In the genomic region with DNA sequence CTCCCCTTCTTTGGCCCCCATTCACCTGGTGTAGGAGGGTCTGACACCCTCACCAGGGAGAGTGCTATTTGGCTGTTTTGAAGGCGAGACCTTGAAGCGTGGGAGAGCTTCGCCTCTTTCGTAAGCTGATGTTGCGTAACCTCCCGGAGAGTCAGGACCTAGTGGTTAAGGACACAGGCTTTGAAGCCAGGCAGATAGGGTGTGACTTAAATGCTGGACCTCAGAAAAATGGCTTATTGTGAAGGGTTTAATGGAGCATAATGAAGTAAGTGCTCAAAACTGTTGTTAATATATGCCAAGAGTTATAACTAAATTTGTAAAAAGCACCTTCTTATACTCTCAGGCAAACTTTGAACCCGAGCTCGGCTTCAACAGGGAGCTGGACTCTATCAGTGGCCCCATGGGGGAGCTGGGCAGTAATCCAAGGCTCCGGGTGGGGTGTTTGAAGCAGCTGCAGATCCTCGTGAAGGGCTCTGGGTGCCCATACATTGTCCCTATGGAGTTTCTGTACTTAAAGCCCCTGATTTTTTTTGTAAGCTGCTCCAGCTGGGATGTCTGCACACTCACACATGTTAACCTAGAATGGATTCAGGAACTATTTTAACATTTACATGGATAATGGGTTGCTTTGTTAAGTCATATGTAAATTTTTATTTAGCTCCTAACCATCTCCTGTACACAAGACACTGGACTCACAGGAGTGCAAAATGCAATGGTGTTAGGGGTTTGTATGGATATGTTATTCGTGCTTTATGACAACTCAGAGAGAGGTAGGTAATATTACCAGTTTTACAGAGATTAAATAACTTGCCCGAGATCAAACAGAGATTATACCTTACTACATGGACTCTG, we compare ENCODE assay signal across 8 cellular contexts. TPM values are rescaled to one million over a fixed set of nuclear protein-coding genes. Genes with fewer than 3 reads are reported as not detected.
DNase-seq lines count a peak whose midpoint lies in the region; ATAC-seq, FAIRE-seq and TF ChIP-seq lines count a peak whose summit lies in the region.

No MANE protein-coding gene starts in this region.

- H3K27ac ChIP-seq in coronary artery = peak overlapping the region; percentile 29 to 86
- H3K27ac ChIP-seq in lung (ENCODE audit: low read depth in 1 of 2, low read length in 1 of 2) = peak overlapping the region; percentile 76 to 93
- peak overlapping the region; percentile 70 to 76 for H3K27ac ChIP-seq in uterus

- no peak for TF ChIP-seq POLR2A in H54 (IDR thresholded peaks at IDR 0.05; ENCODE audit: low read depth, low read length)
- no peak for TF ChIP-seq POLR2A in uterus (IDR thresholded peaks at IDR 0.05)

- peak; percentile 82 for ATAC-seq in lung (ENCODE audit: insufficient read depth, low FRiP score)

- no peaks in the 10 kb centered on the region for H3K36me3 ChIP-seq in lung (ENCODE audit: control insufficient read depth in 2 of 2, insufficient read depth in 2 of 2, low read length in 2 of 2)
- no peaks in the 10 kb centered on the region for H3K36me3 ChIP-seq in uterus

- FAIRE-seq in H54 (lab: Jason Lieb, UNC) = peak; percentile 83

- intact Hi-C loops in uterus (cut with DNase I; ENCODE audit: low total_unique reads) = no loop called here

- H3K4me1 ChIP-seq in lung (ENCODE audit: control insufficient read depth in 2 of 2, insufficient read depth in 2 of 2, low read length in 2 of 2) (peaks cover 25 to 83% of the 10 kb centered on the region in 2 donors), uterus (peaks cover 11 to 20% of the 10 kb centered on the region in 2 donors)

- peak; percentile 38 for DNase-seq in H54 (ENCODE audit: insufficient read length, low spot score)
- DNase-seq in NCI-H526 treated with DMSO at 0.1 percent for 48 hours (lab: John Stamatoyannopoulos, UW) = peak; percentile 65
- DNase-seq in coronary artery (ENCODE audit: low spot score) = peak; percentile 89
- peak; percentile 88 for DNase-seq in lung (ENCODE audit: low spot score)
- DNase-seq in uterus = peak; percentile 88 to 94
- no peak for DNase-seq in effector CD8-positive, alpha-beta T cell (lab: John Stamatoyannopoulos, UW)
- DNase-seq in cerebellar cortex (ENCODE audit: low spot score) = no peak
- DNase-seq in NCI-H774 (lab: John Stamatoyannopoulos, UW) = no peak

- 25 to 27% methylated on average over 12 of the region's 12 CpGs for WGBS in lung, 2 donors

- H3K9me3 ChIP-seq in lung (ENCODE audit: control insufficient read depth in 2 of 2, insufficient read depth in 1 of 2, low read length in 1 of 2) (no peaks in the 10 kb centered on the region), uterus (no peaks in the 10 kb centered on the region)

- TF ChIP-seq CTCF in coronary artery (IDR thresholded peaks at IDR 0.05) = no peak
- no peak for TF ChIP-seq CTCF in lung (IDR thresholded peaks at IDR 0.05; ENCODE audit: control extremely low read depth, extremely low read depth)
- TF ChIP-seq CTCF in uterus (IDR thresholded peaks at IDR 0.05) = no peak

- peak overlapping the region; percentile 45 for H3K4me3 ChIP-seq in coronary artery
- H3K4me3 ChIP-seq in lung = no peak overlapping the region
- no peak overlapping the region for H3K4me3 ChIP-seq in uterus

- H3K27me3 ChIP-seq in lung (ENCODE audit: control insufficient read depth, insufficient read depth) = no peaks in the 10 kb centered on the region
- H3K27me3 ChIP-seq in uterus = no peaks in the 10 kb centered on the region

RNA-seq across cellular contexts. Expression of a gene that starts 26.0 kb away (rescaled TPM):
- 100 to 1,000 TPM in 1 of 2 donors, 10 to 100 TPM in 1; 95.1 to 150 TPM for total RNA-seq in lung
- 10 to 100 TPM; 13.6 to 31.2 TPM for polyA plus RNA-seq in lung
- total RNA-seq in uterus = 100 to 1,000 TPM in 1 of 4 donors, 10 to 100 TPM in 3; 43.8 to 139 (median 82.7) TPM

Comparison
In these comparisons a context has a peak if more than half of its experiments do, and no peak if none do; other contexts are left out.
1. DNase-seq: peak in H54 (single experiment), NCI-H526 treated with DMSO at 0.1 percent for 48 hours (single experiment), coronary artery (single experiment), lung (single experiment) and uterus (2 of 2); none in effector CD8-positive, alpha-beta T cell (single experiment), cerebellar cortex (single experiment) and NCI-H774 (single experiment).
2. Peak in every context shown above with its lines, with median percentiles within 50 percentile points of each other: H3K27ac ChIP-seq.